9 cellular contexts compared by ENCODE assay signal in the genomic region with DNA sequence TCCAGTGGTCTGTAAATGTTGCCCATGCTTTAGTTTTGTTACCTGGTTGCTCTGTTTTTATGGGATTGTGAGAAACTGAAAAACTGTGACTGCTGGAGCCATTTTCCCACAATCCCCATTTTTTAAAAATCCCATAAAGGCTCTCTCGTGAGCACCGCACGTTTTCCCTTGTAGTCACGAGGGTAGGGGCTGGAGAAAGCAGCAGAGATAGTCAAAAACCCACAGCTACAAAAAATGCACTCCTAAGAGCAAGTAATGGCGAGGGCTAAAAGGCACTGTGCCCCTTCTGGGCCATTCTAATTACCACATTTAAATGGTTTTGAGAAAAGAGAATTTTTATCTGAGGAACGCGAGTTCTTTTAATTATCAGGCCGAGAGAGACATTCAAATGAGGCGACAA. TPM values are rescaled to one million over a fixed set of nuclear protein-coding genes. Genes with fewer than 3 reads are reported as not detected.
DNase-seq lines count a peak whose midpoint lies in the region; ATAC-seq and TF ChIP-seq lines count a peak whose summit lies in the region.
"Had no signal": no experiment of that assay in that cellular context is flagged by ENCODE, and none has a peak within 500 bp of the region (broad histone marks: within the 10 kb centered on the region; RNA-seq: fewer than 3 reads in every experiment).

No MANE protein-coding gene starts in this region.

- 89% methylated on average over 9 of the region's 9 CpGs for WGBS in hepatocyte (ENCODE audit: low lambda C conversion rate, missing lambda C conversion rate)

- H3K79me2 ChIP-seq in hepatocyte (peaks cover 47% of the 10 kb centered on the region), MM.1S (ENCODE audit: low read length) (peaks cover 29% of the 10 kb centered on the region)

- H3K4me3 ChIP-seq in hepatocyte (peak overlapping the region; percentile 43), skeletal muscle tissue (ENCODE audit: low read length in 3 of 3) (peak overlapping the region in 1 of 3 donors; percentile 79), MM.1S (ENCODE audit: low read length) (no peak overlapping the region)

- ATAC-seq in HG03108 (IDR thresholded peaks at IDR 0.05; ENCODE audit: unreplicated experiment) (no peak), GM21515 (IDR thresholded peaks at IDR 0.05; ENCODE audit: unreplicated experiment) (no peak)

- peak overlapping the region; percentile 26 for H3K27ac Mint-ChIP-seq in T-helper 2 cell treated with Interferon-gamma antibody and Interleukin-4, amounts not matched to agents 5 μg/mL and 100 μg/mL, for 36 hours

- H3K9me3 ChIP-seq in hepatocyte (ENCODE audit: low read depth) (no peaks in the 10 kb centered on the region), skeletal muscle tissue (ENCODE audit: control insufficient read depth in 3 of 3, low read length in 3 of 3) (no peaks in the 10 kb centered on the region), MM.1S (replicated peaks; ENCODE audit: insufficient read depth, low read length) (no peaks in the 10 kb centered on the region)

- H3K4me2 ChIP-seq in hepatocyte (peak overlapping the region; percentile 86), MM.1S (ENCODE audit: low read depth, low read length) (no peak overlapping the region)

- H3K36me3 Mint-ChIP-seq in T-helper 2 cell treated with Interferon-gamma antibody and Interleukin-4, amounts not matched to agents 5 μg/mL and 100 μg/mL, for 36 hours (ENCODE audit: low read depth), result peaks cover 26% of the 10 kb centered on the region

- H3K27ac ChIP-seq in VCaP, result peak overlapping the region; percentile 93
- peak overlapping the region; percentile 97 for H3K27ac ChIP-seq in hepatocyte
- peak overlapping the region; percentile 98 for H3K27ac ChIP-seq in skeletal muscle tissue (ENCODE audit: low read depth, low read length)
- H3K27ac ChIP-seq in MM.1S (ENCODE audit: low read length), result no peak overlapping the region

- H3K27me3 ChIP-seq in hepatocyte, result no peaks in the 10 kb centered on the region
- H3K27me3 ChIP-seq in skeletal muscle tissue (ENCODE audit: control insufficient read depth in 3 of 3, insufficient read depth in 3 of 3, low read length in 3 of 3), result no peaks in the 10 kb centered on the region
- no peaks in the 10 kb centered on the region for H3K27me3 ChIP-seq in MM.1S (replicated peaks; ENCODE audit: insufficient read depth, low read length)

- H3K4me1 ChIP-seq in hepatocyte (ENCODE audit: insufficient read depth) (peaks cover 19% of the 10 kb centered on the region), skeletal muscle tissue (ENCODE audit: control insufficient read depth in 3 of 3, insufficient read depth in 3 of 3, low read length in 3 of 3) (peaks cover 27 to 47% (median 31%) of the 10 kb centered on the region in 3 donors), MM.1S (ENCODE audit: low read length) (peaks cover 15% of the 10 kb centered on the region; the same call in 1 of the 2 replicates)

- no peaks in the 10 kb centered on the region for H3F3A ChIP-seq in MM.1S (ENCODE audit: insufficient read depth, low read length)

- H3K9me3 Mint-ChIP-seq in T-helper 2 cell treated with Interferon-gamma antibody and Interleukin-4, amounts not matched to agents 5 μg/mL and 100 μg/mL, for 36 hours, result no peaks in the 10 kb centered on the region

- H3K9me2 ChIP-seq in hepatocyte (replicated peaks; ENCODE audit: insufficient read depth) (no peaks in the 10 kb centered on the region), MM.1S (replicated peaks; ENCODE audit: insufficient read depth, low read length) (no peaks in the 10 kb centered on the region)

- no peaks in the 10 kb centered on the region for H3K36me3 ChIP-seq in hepatocyte (replicated peaks; ENCODE audit: insufficient read depth, low read depth)
- peaks cover 10 to 22% (median 11%) of the 10 kb centered on the region in 3 donors for H3K36me3 ChIP-seq in skeletal muscle tissue (ENCODE audit: control insufficient read depth in 3 of 3, insufficient read depth in 3 of 3, low read length in 3 of 3)
- H3K36me3 ChIP-seq in MM.1S (replicated peaks; ENCODE audit: insufficient read depth, low read length), result no peaks in the 10 kb centered on the region

- H4K20me1 ChIP-seq in hepatocyte (ENCODE audit: insufficient read depth, poor library complexity, severe bottlenecking), result peaks cover 8% of the 10 kb centered on the region
- no peaks in the 10 kb centered on the region for H4K20me1 ChIP-seq in MM.1S (ENCODE audit: insufficient read depth, low read length)

- H3K9ac ChIP-seq in skeletal muscle tissue (ENCODE audit: low read depth in 1 of 3, low read length in 3 of 3) (peak overlapping the region in 2 of 3 donors; percentile 95 to 98), MM.1S (ENCODE audit: low read length) (no peak overlapping the region)

- H2AFZ ChIP-seq in hepatocyte (no peak overlapping the region), MM.1S (ENCODE audit: low read length) (no peak overlapping the region)

- no peaks in the 10 kb centered on the region for H3K27me3 Mint-ChIP-seq in T-helper 2 cell treated with Interferon-gamma antibody and Interleukin-4, amounts not matched to agents 5 μg/mL and 100 μg/mL, for 36 hours (ENCODE audit: low read depth)

- H3K4me1 Mint-ChIP-seq in T-helper 2 cell treated with Interferon-gamma antibody and Interleukin-4, amounts not matched to agents 5 μg/mL and 100 μg/mL, for 36 hours (ENCODE audit: low read depth), result peaks cover 41% of the 10 kb centered on the region

- no peak for DNase-seq in T-helper 2 cell treated with Interferon-gamma antibody and Interleukin-4, amounts not matched to agents 5 μg/mL and 100 μg/mL, for 36 hours (ENCODE audit: low spot score)
- DNase-seq in T-helper 2 cell, result no peak
- no peak for DNase-seq in hepatocyte (ENCODE audit: low spot score)
- DNase-seq in MM.1S, result no peak
- DNase-seq: NCI-H2029 treated with DMSO at 0.1 percent for 48 hours had no signal

- TF ChIP-seq CTCF in VCaP (conservative IDR thresholded peaks at IDR 0.05), result no peak
- no peak for TF ChIP-seq CTCF in hepatocyte (IDR thresholded peaks at IDR 0.05; ENCODE audit: poor library complexity)
- no peak for TF ChIP-seq CTCF in MM.1S (IDR thresholded peaks at IDR 0.05; ENCODE audit: low read length)

- peak overlapping the region; percentile 96 for H3K4me3 Mint-ChIP-seq in T-helper 2 cell treated with Interferon-gamma antibody and Interleukin-4, amounts not matched to agents 5 μg/mL and 100 μg/mL, for 36 hours

RNA-seq across cellular contexts. Expression of a gene that starts 1.8 kb away (rescaled TPM):
- total RNA-seq in hepatocyte, result 13.8 and 20.4 TPM in 2 replicates
- 20.4 and 20.6 TPM in 2 replicates for polyA plus RNA-seq in hepatocyte
- 9.4 TPM for total RNA-seq in skeletal muscle tissue
